14 cellular contexts compared by ENCODE assay signal in genomic region chr10:77349226-77349625, GRCh38.
"Had no signal": no experiment of that assay in that cellular context is flagged by ENCODE, and none has a peak within 500 bp of the region (broad histone marks: within the 10 kb centered on the region; RNA-seq: fewer than 3 reads in every experiment).

No MANE protein-coding gene starts in this region.

- DNase-seq: activated CD4-positive, alpha-beta T cell treated with anti-CD3 and anti-CD28 coated beads, Interleukin-2, amount 50 U/mL, for 1 hour; activated CD8-positive, alpha-beta memory T cell treated with anti-CD3 and anti-CD28 coated beads, Interleukin-2, amount 50 U/mL, for 4 hours; activated naive CD4-positive, alpha-beta T cell treated with anti-CD3 and anti-CD28 coated beads for 36 hours; activated T-cell treated with anti-CD3 and anti-CD28 coated beads, Interleukin-2, amount 50 U/mL, for 4 hours; endodermal cell; foreskin melanocyte; hypothalamus; stimulated activated CD4-positive, alpha-beta T cell treated with anti-CD3 and anti-CD28 coated beads, Interleukin-2, amount 100 ng/mL, for 24 hours; stomach had no signal

- H3K27me3 ChIP-seq: cardiac muscle cell, right atrium auricular region, stomach had no signal

- H3K4me3 ChIP-seq: cardiac muscle cell, right atrium auricular region, stomach had no signal

- ATAC-seq: activated CD4-positive, CD25-positive, alpha-beta regulatory T cell treated with anti-CD3 and anti-CD28 coated beads, Interleukin-2, amount 50 U/mL, for 24 hours; activated T-cell treated with anti-CD3 and anti-CD28 coated beads, Interleukin-2, amount 50 U/mL, for 4 hours; left lobe of liver had no signal

- H3K27ac ChIP-seq: cardiac muscle cell, right atrium auricular region, stomach had no signal

- H3K9me3 ChIP-seq: right atrium auricular region, stomach had no signal

- FAIRE-seq: keratinocyte had no signal

- H3K36me3 ChIP-seq: cardiac muscle cell, right atrium auricular region, stomach had no signal
